8 cellular contexts compared by ENCODE assay signal in the genomic region with DNA sequence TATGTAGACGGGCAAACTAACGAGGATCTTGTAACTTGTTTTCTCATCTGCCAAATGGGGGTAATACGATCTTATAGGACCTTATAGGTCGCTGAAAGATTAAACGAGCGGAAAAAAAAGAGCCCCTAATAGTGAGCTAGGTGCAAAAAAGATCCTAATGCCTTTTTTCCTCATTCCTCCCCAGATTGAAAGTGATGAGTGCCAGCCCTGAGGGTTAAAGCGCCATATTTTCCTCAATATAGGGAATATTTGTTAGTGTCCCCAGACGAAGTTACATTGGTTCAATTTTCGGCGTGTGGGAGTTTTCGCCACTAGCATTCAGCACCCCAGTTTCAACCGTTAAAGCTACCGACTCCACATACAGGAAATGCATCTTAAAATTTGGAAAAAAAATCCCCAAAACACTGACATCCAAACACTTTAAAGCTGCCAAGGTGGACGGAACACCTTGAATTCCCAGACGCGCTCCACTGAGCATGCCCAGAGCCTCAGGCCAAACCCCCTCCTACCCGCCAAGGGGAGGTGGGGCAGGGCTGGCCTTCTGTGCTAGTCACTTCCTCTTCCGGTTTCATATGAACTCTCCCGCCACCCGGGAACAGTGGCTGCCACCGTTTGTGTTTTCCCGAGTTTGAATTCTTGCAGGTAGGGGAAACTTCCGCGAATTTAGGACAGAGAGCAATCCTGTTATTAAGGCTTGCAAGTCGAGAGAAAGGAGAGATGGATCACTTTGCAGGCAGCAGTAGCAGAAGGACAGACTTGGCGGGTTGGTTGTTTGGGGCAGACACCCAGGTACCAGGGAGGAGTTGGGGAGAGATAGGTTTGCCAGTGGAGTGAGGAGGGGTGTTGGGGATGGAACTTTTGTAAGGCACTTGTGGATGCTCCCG. TPM values are rescaled to one million over a fixed set of nuclear protein-coding genes. Genes with fewer than 3 reads are reported as not detected.
DNase-seq lines count a peak whose midpoint lies in the region; ATAC-seq and TF ChIP-seq lines count a peak whose summit lies in the region.

A gene with protein sequence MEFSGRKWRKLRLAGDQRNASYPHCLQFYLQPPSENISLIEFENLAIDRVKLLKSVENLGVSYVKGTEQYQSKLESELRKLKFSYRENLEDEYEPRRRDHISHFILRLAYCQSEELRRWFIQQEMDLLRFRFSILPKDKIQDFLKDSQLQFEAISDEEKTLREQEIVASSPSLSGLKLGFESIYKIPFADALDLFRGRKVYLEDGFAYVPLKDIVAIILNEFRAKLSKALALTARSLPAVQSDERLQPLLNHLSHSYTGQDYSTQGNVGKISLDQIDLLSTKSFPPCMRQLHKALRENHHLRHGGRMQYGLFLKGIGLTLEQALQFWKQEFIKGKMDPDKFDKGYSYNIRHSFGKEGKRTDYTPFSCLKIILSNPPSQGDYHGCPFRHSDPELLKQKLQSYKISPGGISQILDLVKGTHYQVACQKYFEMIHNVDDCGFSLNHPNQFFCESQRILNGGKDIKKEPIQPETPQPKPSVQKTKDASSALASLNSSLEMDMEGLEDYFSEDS (plus strand): TSS at position 571 of the 884 bp plus-strand sequence. CDS start 816 bp downstream, outside the sequence.

- peaks cover 0 to 33% of the 10 kb centered on the region in 2 donors for H3K36me3 ChIP-seq in psoas muscle (ENCODE audit: insufficient read depth in 1 of 2, low read depth in 1 of 2)
- peaks cover 2% of the 10 kb centered on the region for H3K36me3 ChIP-seq in urinary bladder (ENCODE audit: insufficient read depth)

- peaks cover 6% of the 10 kb centered on the region for H3K4me1 ChIP-seq in right cardiac atrium (ENCODE audit: control insufficient read depth, insufficient read depth, low read length)
- no peaks in the 10 kb centered on the region for H3K4me1 ChIP-seq in psoas muscle
- no peaks in the 10 kb centered on the region for H3K4me1 ChIP-seq in urinary bladder (ENCODE audit: insufficient read depth)

- DNase-seq in NCI-H1694 treated with DMSO at 0.1 percent for 48 hours (lab: John Stamatoyannopoulos, UW) (peak; percentile 84), anterior cingulate cortex (lab: John Stamatoyannopoulos, UW) (peak; percentile 27 to 88 (median 78)), right cardiac atrium (peak; percentile 87 to 94 (median 92)), psoas muscle (peak; percentile 82 to 90)

- H3K27me3 ChIP-seq in right cardiac atrium (ENCODE audit: control insufficient read depth, insufficient read depth) (no peaks in the 10 kb centered on the region), psoas muscle (ENCODE audit: insufficient read depth in 3 of 3, low read length in 2 of 3) (no peaks in the 10 kb centered on the region)

- under 1% methylated on average over 27 of the region's 27 CpGs for WGBS in right cardiac atrium
- 0 to 1% (median 1%) methylated on average over 27 of the region's 27 CpGs for WGBS in psoas muscle, 3 donors
- under 1% methylated on average over 27 of the region's 27 CpGs for WGBS in urinary bladder

- intact Hi-C loops in T-helper 2 cell treated with Interferon-gamma antibody and Interleukin-4, amounts not matched to agents 100 ng/mL and 5 ng/mL, for 36 hours (cut with micrococcal nuclease): loop anchor here (1.0 to 2.0 kb wide), 5 partner anchors 49 to 473 kb away; a partner anchor contains a TSS
- intact Hi-C loops in right cardiac atrium (cut with DNase I) (loop anchor here in 3 of 4 donors (2.0 to 10.0 kb wide), 5 partner anchors 93 to 415 kb away; a partner anchor contains a TSS), psoas muscle (cut with DNase I) (loop anchor here (2.0 to 10.0 kb wide), 9 partner anchors 95 to 415 kb away; a partner anchor contains a TSS)

- peak; percentile 66 for ATAC-seq in GM18499 (IDR thresholded peaks at IDR 0.05; ENCODE audit: insufficient read depth, unreplicated experiment)
- peak; percentile 92 for ATAC-seq in HG02885 (IDR thresholded peaks at IDR 0.05; ENCODE audit: poor library complexity, unreplicated experiment)
- peak; percentile 99 for ATAC-seq in right cardiac atrium
- peak; percentile 93 to 98 (median 96) for ATAC-seq in psoas muscle

- no peaks in the 10 kb centered on the region for H3K9me3 ChIP-seq in right cardiac atrium (ENCODE audit: control insufficient read depth, low read length)
- H3K9me3 ChIP-seq in psoas muscle: no peaks in the 10 kb centered on the region

- H3K4me3 ChIP-seq in right cardiac atrium (ENCODE audit: low read length) (peak within 1 kb of the TSS; percentile 96), psoas muscle (peak within 1 kb of the TSS; percentile 64), urinary bladder (ENCODE audit: low read depth, low read length) (peak within 1 kb of the TSS; percentile 60)

- TF ChIP-seq CTCF in psoas muscle (IDR thresholded peaks at IDR 0.05): no peak

- H3K27ac ChIP-seq in right cardiac atrium (ENCODE audit: low read length) (peak within 1 kb of the TSS; percentile 72), psoas muscle (peak within 1 kb of the TSS; percentile 20), urinary bladder (ENCODE audit: low read depth) (no peak within 1 kb of the TSS)

RNA-seq across cellular contexts. Expression of the gene that starts here (rescaled TPM):
- total RNA-seq in T-helper 2 cell treated with Interferon-gamma antibody and Interleukin-4, amounts not matched to agents 100 ng/mL and 5 ng/mL, for 36 hours: 37.3 and 38.5 TPM in 2 replicates
- 1 to 10 TPM; 4.1 to 6.7 (median 5.4) TPM for total RNA-seq in right cardiac atrium
- polyA plus RNA-seq in right cardiac atrium: 3.1 TPM
- total RNA-seq in psoas muscle: 1 to 10 TPM; 1.7 to 3.3 (median 2.2) TPM
- polyA plus RNA-seq in psoas muscle: 1 to 10 TPM; 2.3 to 5.9 (median 5.8) TPM
- total RNA-seq in urinary bladder: 42.7 TPM
- polyA plus RNA-seq in urinary bladder: 6.9 TPM
